ENCODE assay signal across 8 cellular contexts in genomic region chr2:225122582-225123486, GRCh38.
DNase-seq lines count a peak whose midpoint lies in the region; ATAC-seq, FAIRE-seq and TF ChIP-seq lines count a peak whose summit lies in the region.

No MANE protein-coding gene starts in this region.

- no peak for FAIRE-seq in GM12891 (lab: Jason Lieb, UNC)

- H3K79me1 ChIP-seq in mesenchymal stem cell (replicated peaks; ENCODE audit: low read length, poor library complexity, severe bottlenecking): no peaks in the 10 kb centered on the region

- H3K23ac ChIP-seq in mesenchymal stem cell (ENCODE audit: low read length in 2 of 2): no peak overlapping the region

- H3K27ac ChIP-seq in ascending aorta (no peak overlapping the region), mesenchymal stem cell (ENCODE audit: low read length, poor library complexity, severe bottlenecking) (no peak overlapping the region), coronary artery (no peak overlapping the region)

- H3K36me3 ChIP-seq in ascending aorta: no peaks in the 10 kb centered on the region
- H3K36me3 ChIP-seq in mesenchymal stem cell (ENCODE audit: control insufficient read depth in 1 of 2, insufficient read depth in 2 of 2, low read depth in 1 of 2, low read length in 2 of 2): no peaks in the 10 kb centered on the region

- H2AK5ac ChIP-seq in mesenchymal stem cell (ENCODE audit: low read length, severe bottlenecking): no peak overlapping the region

- ATAC-seq in HG03095 (IDR thresholded peaks at IDR 0.05; ENCODE audit: unreplicated experiment): no peak

- peak overlapping the region; percentile 57 for H3K9ac ChIP-seq in mesenchymal stem cell (ENCODE audit: low read length)

- no peak overlapping the region for H4K91ac ChIP-seq in mesenchymal stem cell (ENCODE audit: low read length)

- DNase-seq in activated gamma-delta T cell treated with Interleukin-2 at 50 U/mL for 16 hours: peak; percentile 14
- DNase-seq in activated gamma-delta T cell (lab: John Stamatoyannopoulos, UW): no peak
- DNase-seq in NCI-H1694 treated with DMSO at 0.1 percent for 48 hours (lab: John Stamatoyannopoulos, UW): peak; percentile 15
- no peak for DNase-seq in ascending aorta (ENCODE audit: low spot score in 2 of 2)
- DNase-seq in mesenchymal stem cell: peak; percentile 24
- DNase-seq in coronary artery (ENCODE audit: low spot score): no peak
- no peak for DNase-seq in GM12891 (ENCODE audit: insufficient read length, low spot score)

- H3K4me3 ChIP-seq in ascending aorta (no peak overlapping the region), mesenchymal stem cell (ENCODE audit: insufficient read depth in 1 of 2, low read depth in 1 of 2, low read length in 2 of 2) (no peak overlapping the region), coronary artery (no peak overlapping the region)

- no peak overlapping the region for H3K14ac ChIP-seq in mesenchymal stem cell (ENCODE audit: low read length in 2 of 2)

- no peak overlapping the region for H3K4me2 ChIP-seq in mesenchymal stem cell (ENCODE audit: low read length, poor library complexity, severe bottlenecking)

- no peak for TF ChIP-seq POLR2A in GM12891 (IDR thresholded peaks at IDR 0.05; ENCODE audit: low read depth, low read length)

- no peak overlapping the region for H3K18ac ChIP-seq in mesenchymal stem cell (ENCODE audit: low read depth in 1 of 2, low read length in 2 of 2)

- H3K27me3 ChIP-seq in ascending aorta (no peaks in the 10 kb centered on the region), mesenchymal stem cell (ENCODE audit: control insufficient read depth in 1 of 2, insufficient read depth in 1 of 2, low read length in 2 of 2) (no peaks in the 10 kb centered on the region)

- WGBS in mesenchymal stem cell: 77% methylated on average over 9 of the region's 15 CpGs

- H4K8ac ChIP-seq in mesenchymal stem cell (ENCODE audit: low read length): no peak overlapping the region

- H3K4me1 ChIP-seq in ascending aorta (no peaks in the 10 kb centered on the region), mesenchymal stem cell (ENCODE audit: control insufficient read depth, insufficient read depth, low read depth, low read length) (no peaks in the 10 kb centered on the region)

- H2BK5ac ChIP-seq in mesenchymal stem cell (ENCODE audit: low read depth, low read length, poor library complexity, severe bottlenecking): no peak overlapping the region

- TF ChIP-seq CTCF in ascending aorta (IDR thresholded peaks at IDR 0.05) (peak in 2 of 3 experiments; percentile 18 to 41), coronary artery (IDR thresholded peaks at IDR 0.05) (no peak)

- no peak overlapping the region for H2BK15ac ChIP-seq in mesenchymal stem cell (ENCODE audit: low read depth, poor library complexity, severe bottlenecking)

- H2BK120ac ChIP-seq in mesenchymal stem cell (ENCODE audit: low read depth, low read length): no peak overlapping the region

- no peaks in the 10 kb centered on the region for H3K9me3 ChIP-seq in ascending aorta
- H3K9me3 ChIP-seq in mesenchymal stem cell (ENCODE audit: control insufficient read depth, low read length): no peaks in the 10 kb centered on the region

- intact Hi-C loops in ascending aorta (cut with DNase I): loop anchor here (10.0 kb wide), 1 partner anchor 532 kb away; no protein-coding TSS in a partner anchor

- H2BK12ac ChIP-seq in mesenchymal stem cell (ENCODE audit: low read length in 2 of 2): no peak overlapping the region

- no peak overlapping the region for H2AFZ ChIP-seq in mesenchymal stem cell (ENCODE audit: low read depth, low read length)

- H3K4ac ChIP-seq in mesenchymal stem cell (ENCODE audit: low read depth in 1 of 2, low read length in 2 of 2): no peak overlapping the region

TF ChIP-seq in GM12891, 5 proteins besides CTCF, POLR2A, EP300 and RAD21:
- TF ChIP-seq SPI1 (IDR thresholded peaks at IDR 0.05; ENCODE audit: low read depth, low read length): no peak
- no peak for TF ChIP-seq PAX5 (IDR thresholded peaks at IDR 0.05; ENCODE audit: insufficient read depth, low read length, severe bottlenecking)
- no peak for TF ChIP-seq TAF1 (IDR thresholded peaks at IDR 0.05; ENCODE audit: low read depth, low read length)
- no peak for TF ChIP-seq POU2F2 (IDR thresholded peaks at IDR 0.05; ENCODE audit: low read depth, low read length)
- TF ChIP-seq POLR2AphosphoS5 (IDR thresholded peaks at IDR 0.05; ENCODE audit: low read depth, low read length): no peak

Comparison
In these comparisons a context has a peak if more than half of its experiments do, and no peak if none do; other contexts are left out.
1. DNase-seq: peak in activated gamma-delta T cell treated with Interleukin-2 at 50 U/mL for 16 hours (single experiment), NCI-H1694 treated with DMSO at 0.1 percent for 48 hours (single experiment) and mesenchymal stem cell (single experiment); none in activated gamma-delta T cell (single experiment), ascending aorta (0 of 2), coronary artery (single experiment) and GM12891 (single experiment).